In genomic region chr9:70861797-70862196, GRCh38 we compare ENCODE assay signal across 31 cellular contexts.
"Had no signal": no experiment of that assay in that cellular context is flagged by ENCODE, and none has a peak within 500 bp of the region (broad histone marks: within the 10 kb centered on the region; RNA-seq: fewer than 3 reads in every experiment).

No MANE protein-coding gene starts in this region.

- H3K27ac Mint-ChIP-seq: activated B cell treated with CpG ODN at 0.5 μM for 24 hours; activated CD8-positive, alpha-beta T cell treated with anti-CD3 and anti-CD28 coated beads for 36 hours; activated naive CD8-positive, alpha-beta T cell; activated T-helper 17 cell treated with anti-CD3 and anti-CD28 coated beads, Interleukin-2, amount 50 U/mL, for 72 hours; effector memory CD8-positive, alpha-beta T cell; T-helper 17 cell; T-helper 2 cell treated with Interferon-gamma antibody and Interleukin-4, amounts not matched to agents 5 μg/mL and 100 μg/mL, for 36 hours had no signal

- H3K9me3 ChIP-seq: esophagus muscularis mucosa, gastrocnemius medialis, heart left ventricle had no signal

- H3K27me3 ChIP-seq: esophagus muscularis mucosa, gastrocnemius medialis had no signal

- H3K4me1 Mint-ChIP-seq: activated B cell treated with CpG ODN at 0.5 μM for 24 hours; activated T-helper 17 cell treated with anti-CD3 and anti-CD28 coated beads, Interleukin-2, amount 50 U/mL, for 72 hours; T-helper 17 cell had no signal

- DNase-seq: activated B cell treated with CpG ODN at 0.5 μM for 24 hours; activated CD4-positive, alpha-beta T cell treated with anti-CD3 and anti-CD28 coated beads for 48 hours; activated CD4-positive, alpha-beta T cell treated with anti-CD3 and anti-CD28 coated beads, Interleukin-2, amount 50 U/mL, for 1 hour; activated CD4-positive, alpha-beta T cell treated with anti-CD3 and anti-CD28 coated beads, Interleukin-2, amount 50 U/mL, for 48 hours; activated CD8-positive, alpha-beta memory T cell treated with anti-CD3 and anti-CD28 coated beads for 24 hours; activated CD8-positive, alpha-beta T cell treated with anti-CD3 and anti-CD28 coated beads for 36 hours; activated effector memory CD4-positive, alpha-beta T cell treated with Interleukin-2 at 50 U/mL for 16 hours; activated gamma-delta T cell treated with Interleukin-2 at 50 U/mL for 16 hours; activated naive CD4-positive, alpha-beta T cell treated with anti-CD3 and anti-CD28 coated beads, Interleukin-2, amount 50 U/mL, for 16 hours; activated naive CD4-positive, alpha-beta T cell treated with Interleukin-2 at 50 U/mL for 16 hours; activated T-cell treated with anti-CD3 and anti-CD28 coated beads, Interleukin-2, amount 50 U/mL, for 4 hours; amniotic stem cell; anterior cingulate cortex; caudate nucleus; cortex of kidney; dermis blood vessel endothelial cell; effector CD4-positive, alpha-beta T cell; effector memory CD8-positive, alpha-beta T cell; erythroblast; foreskin keratinocyte; gastrocnemius medialis; glutamatergic neuron; heart left ventricle; T-helper 17 cell; T1000; WERI-Rb-1 had no signal

- H3K27ac ChIP-seq: esophagus muscularis mucosa, foreskin keratinocyte, gastrocnemius medialis, heart left ventricle, WERI-Rb-1 had no signal

- H3K9me3 Mint-ChIP-seq: activated B cell treated with CpG ODN at 0.5 μM for 24 hours; activated CD8-positive, alpha-beta T cell treated with anti-CD3 and anti-CD28 coated beads for 36 hours; activated T-cell treated with anti-CD3 and anti-CD28 coated beads, Interleukin-2, amount 50 U/mL, for 4 hours; activated T-helper 17 cell treated with anti-CD3 and anti-CD28 coated beads, Interleukin-2, amount 50 U/mL, for 72 hours; effector memory CD8-positive, alpha-beta T cell; T-helper 2 cell treated with Interferon-gamma antibody and Interleukin-4, amounts not matched to agents 5 μg/mL and 100 μg/mL, for 36 hours had no signal

- H3K36me3 ChIP-seq: esophagus muscularis mucosa, gastrocnemius medialis, heart left ventricle, WERI-Rb-1 had no signal

- H3K27me3 Mint-ChIP-seq: activated B cell treated with CpG ODN at 0.5 μM for 24 hours; activated CD8-positive, alpha-beta T cell treated with anti-CD3 and anti-CD28 coated beads for 36 hours had no signal

- H3K36me3 Mint-ChIP-seq: activated naive CD8-positive, alpha-beta T cell had no signal

- H3K4me3 Mint-ChIP-seq: activated B cell treated with CpG ODN at 0.5 μM for 24 hours; activated CD8-positive, alpha-beta T cell treated with anti-CD3 and anti-CD28 coated beads for 36 hours; activated naive CD8-positive, alpha-beta T cell; activated T-cell treated with anti-CD3 and anti-CD28 coated beads, Interleukin-2, amount 50 U/mL, for 4 hours; activated T-helper 17 cell treated with anti-CD3 and anti-CD28 coated beads, Interleukin-2, amount 50 U/mL, for 72 hours; effector memory CD8-positive, alpha-beta T cell; T-helper 17 cell; T-helper 2 cell treated with Interferon-gamma antibody and Interleukin-4, amounts not matched to agents 5 μg/mL and 100 μg/mL, for 36 hours had no signal

- H3K4me3 ChIP-seq: esophagus muscularis mucosa, gastrocnemius medialis, heart left ventricle had no signal

- H3K4me1 ChIP-seq: esophagus muscularis mucosa, foreskin keratinocyte, gastrocnemius medialis, heart left ventricle had no signal

- ATAC-seq: activated CD4-positive, CD25-positive, alpha-beta regulatory T cell treated with anti-CD3 and anti-CD28 coated beads, Interleukin-2, amount 50 U/mL, for 24 hours; activated CD8-positive, alpha-beta T cell treated with anti-CD3 and anti-CD28 coated beads for 36 hours; activated T-cell treated with anti-CD3 and anti-CD28 coated beads, Interleukin-2, amount 50 U/mL, for 4 hours; activated T-helper 17 cell treated with anti-CD3 and anti-CD28 coated beads, Interleukin-2, amount 50 U/mL, for 72 hours; effector memory CD8-positive, alpha-beta T cell; foreskin keratinocyte; gastrocnemius medialis; heart left ventricle; T-helper 17 cell had no signal
